ENCODE assay signal across 8 cellular contexts in genomic region chr11:34250732-34251639, GRCh38.
DNase-seq lines count a peak whose midpoint lies in the region; ATAC-seq and TF ChIP-seq lines count a peak whose summit lies in the region.

No MANE protein-coding gene starts in this region.

- H2AFZ ChIP-seq in PC-9, result no peak overlapping the region

- H3K4me2 ChIP-seq in PC-9, result peak overlapping the region; percentile 33

- POLR2A ChIA-PET in PC-9 (lab: Charles Lee; ENCODE audit: unreplicated experiment), result interaction anchor here (1.1 to 1.3 kb wide), 2 partner anchors 17 to 107 kb away, joined by 3 to 6 read pairs; partner anchors contain the start of gene ABTB2

- no peak overlapping the region for H3K9ac ChIP-seq in rectal smooth muscle tissue (ENCODE audit: low read length)

- H3F3A ChIP-seq in PC-9 (ENCODE audit: insufficient read depth, low read depth), result peaks cover 38% of the 10 kb centered on the region

- peaks cover 21% of the 10 kb centered on the region for H4K20me1 ChIP-seq in PC-9 (ENCODE audit: insufficient read depth)

- no peaks in the 10 kb centered on the region for H3K27me3 ChIP-seq in PC-9 (ENCODE audit: insufficient read depth, low read depth)
- no peaks in the 10 kb centered on the region for H3K27me3 ChIP-seq in rectal smooth muscle tissue (ENCODE audit: control insufficient read depth, insufficient read depth, low read length)

- ATAC-seq in GM18909 (IDR thresholded peaks at IDR 0.05; ENCODE audit: poor library complexity, unreplicated experiment), result peak; percentile 89
- peak; percentile 68 for ATAC-seq in HG03039 (IDR thresholded peaks at IDR 0.05; ENCODE audit: unreplicated experiment)
- ATAC-seq in HG02840 (IDR thresholded peaks at IDR 0.05; ENCODE audit: low FRiP score, unreplicated experiment), result no peak

- H3K27ac ChIP-seq in PC-9, result no peak overlapping the region
- H3K27ac ChIP-seq in rectal smooth muscle tissue (ENCODE audit: low read depth, low read length), result no peak overlapping the region

- no peaks in the 10 kb centered on the region for H3K9me3 ChIP-seq in PC-9 (ENCODE audit: insufficient read depth, low read depth)

- H3K79me2 ChIP-seq in PC-9 (ENCODE audit: low read depth), result peaks cover 66% of the 10 kb centered on the region

- intact Hi-C loops in PC-9 (cut with micrococcal nuclease; ENCODE audit: unreplicated experiment), result loop anchor here (1.0 kb wide), 1 partner anchor 12 kb away; no protein-coding TSS in a partner anchor

- BruUV-seq in PC-9 (replicated peaks; lab: Mats Ljungman, UMichigan), result no TSS peak

- no peaks in the 10 kb centered on the region for H3K9me2 ChIP-seq in PC-9 (ENCODE audit: insufficient read depth)

- CTCF ChIA-PET in PC-9 (lab: Charles Lee), result interaction anchor here (1.0 to 1.2 kb wide), 2 partner anchors 12 to 77 kb away, joined by 3 to 5 read pairs; no protein-coding TSS in a partner anchor

- H3K4me1 ChIP-seq in PC-9 (replicated peaks; ENCODE audit: insufficient read depth), result peaks cover 53% of the 10 kb centered on the region
- H3K4me1 ChIP-seq in rectal smooth muscle tissue (ENCODE audit: control insufficient read depth, insufficient read depth, low read length), result no peaks in the 10 kb centered on the region

- no peak for TF ChIP-seq CTCF in PC-9 (conservative IDR thresholded peaks at IDR 0.05)

- peak; percentile 81 to 89 for DNase-seq in PC-9
- peak; percentile 47 for DNase-seq in activated T-helper 1 cell treated with Interleukin-2 at 50 U/mL for 16 hours (ENCODE audit: low read depth)
- peak; percentile 67 for DNase-seq in globus pallidus (ENCODE audit: low spot score)
- no peak for DNase-seq in NCI-H774 (lab: John Stamatoyannopoulos, UW)

- no peak overlapping the region for H3K4me3 ChIP-seq in PC-9
- peak overlapping the region; percentile 25 for H3K4me3 ChIP-seq in rectal smooth muscle tissue (ENCODE audit: low read length)

- no peaks in the 10 kb centered on the region for H3K36me3 ChIP-seq in PC-9 (ENCODE audit: low read depth)
- no peaks in the 10 kb centered on the region for H3K36me3 ChIP-seq in rectal smooth muscle tissue (ENCODE audit: control insufficient read depth, insufficient read depth, low read length)
